Comparison of ENCODE assay signal across 8 cellular contexts in genomic region chr6:43172127-43173007, GRCh38. TPM values are rescaled to one million over a fixed set of nuclear protein-coding genes. Genes with fewer than 3 reads are reported as not detected.
DNase-seq lines count a peak whose midpoint lies in the region; ATAC-seq and TF ChIP-seq lines count a peak whose summit lies in the region.

No MANE protein-coding gene starts in this region.

- no peak for TF ChIP-seq CTCF in adrenal gland (IDR thresholded peaks at IDR 0.05)

- intact Hi-C loops in adrenal gland (cut with DNase I), result no loop called here

- peaks cover 25% of the 10 kb centered on the region for H3K36me3 ChIP-seq in HAP-1 (replicated peaks)
- H3K36me3 ChIP-seq in adrenal gland (replicated peaks in 1 of 2), result peaks cover 0 to 27% of the 10 kb centered on the region in 2 donors

- peaks cover 17% of the 10 kb centered on the region for H3K4me1 ChIP-seq in HAP-1
- peaks cover 27 to 39% of the 10 kb centered on the region in 2 donors for H3K4me1 ChIP-seq in adrenal gland (replicated peaks in 1 of 2)

- no peaks in the 10 kb centered on the region for H3K27me3 ChIP-seq in HAP-1 (ENCODE audit: low read depth)
- H3K27me3 ChIP-seq in adrenal gland, result no peaks in the 10 kb centered on the region

- WGBS in adrenal gland, 4 donors, result 1 to 3% (median 2%) methylated on average over 35 to 43 of the region's 43 CpGs

- DNase-seq in AG20443 (ENCODE audit: low spot score) (peak; percentile 25), HAP-1 (ENCODE audit: low spot score in 2 of 2) (peak; percentile 29 to 63), SK-N-DZ (ENCODE audit: low spot score) (peak; percentile 57), adrenal gland (peak; percentile 39 to 74 (median 58)), hippocampal formation (lab: John Stamatoyannopoulos, UW) (peak; percentile 13 to 31), putamen (ENCODE audit: low spot score) (peak; percentile 20)

- TF ChIP-seq POLR2A in adrenal gland (IDR thresholded peaks at IDR 0.05), result peak in 1 of 2 donors; percentile 12

- H3K4me3 ChIP-seq in HAP-1, result peak overlapping the region; percentile 80
- H3K4me3 ChIP-seq in adrenal gland, result peak overlapping the region; percentile 71 to 96 (median 76)

- ATAC-seq in HG02610 (IDR thresholded peaks at IDR 0.05; ENCODE audit: unreplicated experiment), result no peak
- ATAC-seq in GM18867 (IDR thresholded peaks at IDR 0.05; ENCODE audit: unreplicated experiment), result no peak

- H3K9me3 ChIP-seq in HAP-1 (no peaks in the 10 kb centered on the region), adrenal gland (replicated peaks in 1 of 3) (no peaks in the 10 kb centered on the region)

- in situ Hi-C loops in HAP-1 (cut with MboI; ENCODE audit: low sequenced_read_pairs), result no loop called here

- peak overlapping the region; percentile 28 to 96 (median 94) for H3K27ac ChIP-seq in adrenal gland

RNA-seq across cellular contexts. Expression of gene SRF, which starts 1.3 kb away (rescaled TPM):
- 16.7 and 20.2 TPM in 2 replicates for polyA plus RNA-seq in SK-N-DZ (2014; cell fraction: cytosol; rRNA removed)
- polyA plus RNA-seq in SK-N-DZ (2014; cell fraction: nucleus; rRNA removed), result 21.8 and 22.7 TPM in 2 replicates
- 10 to 100 TPM; 21.7 to 30.9 (median 25.4) TPM for total RNA-seq in adrenal gland
- polyA plus RNA-seq in adrenal gland, result 10 to 100 TPM; 12.6 to 23.3 (median 22.4) TPM

RNA-seq across cellular contexts. Expression of gene CUL9, which starts 9.6 kb away (rescaled TPM):
- polyA plus RNA-seq in SK-N-DZ (2014; cell fraction: cytosol; rRNA removed), result 21.3 and 21.6 TPM in 2 replicates
- polyA plus RNA-seq in SK-N-DZ (2014; cell fraction: nucleus; rRNA removed), result 224 and 250 TPM in 2 replicates
- total RNA-seq in adrenal gland, result 10 to 100 TPM; 23.3 to 49.3 (median 33.8) TPM
- polyA plus RNA-seq in adrenal gland, result 100 to 1,000 TPM in 1 of 3 donors, 10 to 100 TPM in 2; 13.3 to 195 (median 97.5) TPM

RNA-seq across cellular contexts. Expression of gene DNPH1, which starts 56.9 kb away (rescaled TPM):
- polyA plus RNA-seq in SK-N-DZ (2014; cell fraction: cytosol; rRNA removed), result 80.9 and 138 TPM in 2 replicates
- 107 and 112 TPM in 2 replicates for polyA plus RNA-seq in SK-N-DZ (2014; cell fraction: nucleus; rRNA removed)
- total RNA-seq in adrenal gland, result 100 to 1,000 TPM in 6 of 8 donors, 10 to 100 TPM in 2; 57.2 to 229 (median 148) TPM
- 100 to 1,000 TPM in 1 of 3 donors, 10 to 100 TPM in 2; 33.7 to 143 (median 95.1) TPM for polyA plus RNA-seq in adrenal gland
